Comparison of ENCODE assay signal across 10 cellular contexts in genomic region chr5:141913560-141913959, GRCh38. TPM values are rescaled to one million over a fixed set of nuclear protein-coding genes. Genes with fewer than 3 reads are reported as not detected.
DNase-seq lines count a peak whose midpoint lies in the region; ATAC-seq and TF ChIP-seq lines count a peak whose summit lies in the region.
"Had no signal": no experiment of that assay in that cellular context is flagged by ENCODE, and none has a peak within 500 bp of the region (broad histone marks: within the 10 kb centered on the region; RNA-seq: fewer than 3 reads in every experiment).

No MANE protein-coding gene starts in this region.

- H3K79me2 ChIP-seq in ACC112 (ENCODE audit: control insufficient read depth, insufficient read depth, low read length, unreplicated experiment): no peaks in the 10 kb centered on the region

- DNase-seq in H7 (peak; percentile 58), chondrocyte (ENCODE audit: low spot score) (no peak), germinal center (ENCODE audit: low spot score) (no peak), islet precursor cell (no peak)
- DNase-seq: brain microvascular endothelial cell, NCI-H187 had no signal

- peak overlapping the region; percentile 65; the same call in 1 of the 2 replicates for H3K4me3 ChIP-seq in ACC112 (ENCODE audit: low read depth, low read length)
- peak overlapping the region; percentile 46 for H3K4me3 ChIP-seq in H7 (ENCODE audit: insufficient read depth, low read depth, low read length)

- ATAC-seq in HG03039 (IDR thresholded peaks at IDR 0.05; ENCODE audit: unreplicated experiment) (no peak), GM18517 (IDR thresholded peaks at IDR 0.05; ENCODE audit: unreplicated experiment) (no peak)

- H3K9me3 Mint-ChIP-seq in chondrocyte (ENCODE audit: low read depth) (no peaks in the 10 kb centered on the region), nephron (no peaks in the 10 kb centered on the region)

- H2AFZ ChIP-seq in ACC112 (ENCODE audit: low read length, unreplicated experiment): peak overlapping the region; percentile 72

- no peaks in the 10 kb centered on the region for H3K4me1 ChIP-seq in ACC112 (ENCODE audit: control insufficient read depth, insufficient read depth, low read length, unreplicated experiment)

- H3K4me3 Mint-ChIP-seq in chondrocyte (ENCODE audit: unreplicated experiment) (peak overlapping the region; percentile 55), nephron (peak overlapping the region; percentile 61 to 74 (median 63))

- H3K36me3 ChIP-seq in ACC112 (ENCODE audit: insufficient read depth, low read length): no peaks in the 10 kb centered on the region
- no peaks in the 10 kb centered on the region for H3K36me3 ChIP-seq in H7 (replicated peaks; ENCODE audit: control insufficient read depth, insufficient read depth, low read length)
- H3K36me3 ChIP-seq: brain microvascular endothelial cell had no signal

- peaks cover 10% of the 10 kb centered on the region for H3K27me3 Mint-ChIP-seq in chondrocyte (ENCODE audit: low read depth)
- peaks cover 33% of the 10 kb centered on the region for H3K27me3 Mint-ChIP-seq in nephron (ENCODE audit: low read depth)

- no peak overlapping the region for H3K27ac ChIP-seq in ACC112 (ENCODE audit: low read depth, low read length)
- H3K27ac ChIP-seq: brain microvascular endothelial cell had no signal

- H3K27ac Mint-ChIP-seq in chondrocyte (ENCODE audit: unreplicated experiment) (no peak overlapping the region), nephron (peak overlapping the region; percentile 13 to 60 (median 52))

- H3K27me3 ChIP-seq in ACC112 (ENCODE audit: insufficient read depth, low read length) (peaks cover 22% of the 10 kb centered on the region; the same call in 1 of the 2 replicates), H7 (ENCODE audit: control insufficient read depth, insufficient read depth, low read length) (peaks cover 19% of the 10 kb centered on the region)
- H3K27me3 ChIP-seq: brain microvascular endothelial cell had no signal

- TF ChIP-seq CTCF in chondrocyte (IDR thresholded peaks at IDR 0.05) (no peak), nephron (IDR thresholded peaks at IDR 0.05; ENCODE audit: unreplicated experiment in 3 of 3) (no peak)

- peaks cover 9% of the 10 kb centered on the region for H3K4me1 Mint-ChIP-seq in chondrocyte (ENCODE audit: low read depth)
- peaks cover 15% of the 10 kb centered on the region for H3K4me1 Mint-ChIP-seq in nephron

- H3K36me3 Mint-ChIP-seq in chondrocyte (ENCODE audit: low read depth) (no peaks in the 10 kb centered on the region), nephron (ENCODE audit: low read depth) (no peaks in the 10 kb centered on the region)

RNA-seq across cellular contexts. Expression of gene DELE1, which starts 10.1 kb away (rescaled TPM):
- total RNA-seq in H7 (2014; rRNA removed; shearing (Covaris generic)): 61.7 and 83.1 TPM in 2 replicates
- 43.8 to 52.4 TPM (median 45.0 TPM) in 3 replicates for total RNA-seq in chondrocyte

RNA-seq across cellular contexts. Expression of gene PCDH1, which starts 35.4 kb away (rescaled TPM):
- total RNA-seq in H7 (2014; rRNA removed; shearing (Covaris generic)): 66.8 and 67.1 TPM in 2 replicates
- total RNA-seq in chondrocyte: 10.9 to 85.4 TPM (median 82.9 TPM) in 3 replicates

RNA-seq across cellular contexts. Expression of gene PCDH12, which starts 44.4 kb away (rescaled TPM):
- total RNA-seq in H7 (2014; rRNA removed; shearing (Covaris generic)): 0.10 TPM in 1 of 2 replicates, not detected in the other
- total RNA-seq in chondrocyte: 0.02 TPM in 1 of 3 replicates, not detected in the others

RNA-seq across cellular contexts. Expression of gene RNF14, which starts 55.3 kb away (rescaled TPM):
- total RNA-seq in H7 (2014; rRNA removed; shearing (Covaris generic)): 52.3 and 55.3 TPM in 2 replicates
- total RNA-seq in chondrocyte: 80.4 to 83.6 TPM (median 83.5 TPM) in 3 replicates
